Comparison of ENCODE assay signal across 10 cellular contexts in the genomic region with DNA sequence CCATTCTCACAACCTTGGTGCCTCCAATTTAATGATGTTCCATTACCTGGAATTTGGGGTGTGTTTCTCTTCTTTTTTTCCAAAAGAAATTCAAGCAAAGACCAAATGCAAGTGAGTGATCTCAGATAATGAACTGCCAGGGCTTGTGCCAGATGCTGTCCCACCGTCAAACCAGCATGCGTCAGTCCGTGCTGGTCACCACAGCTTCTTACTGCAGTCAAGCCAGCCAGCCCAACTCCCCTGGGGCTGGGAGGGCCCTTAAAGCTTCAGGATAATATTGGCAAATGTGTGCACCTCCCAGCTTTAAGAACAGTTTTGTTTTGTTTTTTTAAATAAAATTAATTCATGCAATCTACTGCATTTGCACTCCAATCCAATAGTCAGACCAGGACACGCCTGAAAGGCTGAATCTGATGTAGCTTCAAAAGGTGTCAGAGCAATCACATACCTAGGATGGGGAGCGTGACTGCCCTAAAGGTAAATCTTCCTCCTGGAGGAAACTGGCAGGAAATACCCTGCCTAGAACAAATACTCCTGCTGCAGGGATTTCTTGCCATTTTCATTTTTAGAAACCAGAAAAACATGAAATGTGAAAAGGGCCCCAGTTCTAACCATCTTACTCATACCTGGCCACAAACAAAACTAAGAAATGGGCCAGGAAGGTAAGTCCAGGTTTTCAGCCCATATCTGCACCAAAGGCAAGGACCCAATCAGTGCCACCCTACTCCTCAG. TPM values are rescaled to one million over a fixed set of nuclear protein-coding genes. Genes with fewer than 3 reads are reported as not detected.
DNase-seq lines count a peak whose midpoint lies in the region; ATAC-seq and TF ChIP-seq lines count a peak whose summit lies in the region.
"Had no signal": no experiment of that assay in that cellular context is flagged by ENCODE, and none has a peak within 500 bp of the region (broad histone marks: within the 10 kb centered on the region; RNA-seq: fewer than 3 reads in every experiment).

No MANE protein-coding gene starts in this region.

- POLR2A ChIA-PET in activated B cell treated with CpG ODN at 0.5 μM for 24 hours (lab: Charles Lee), result interaction anchor here (0.8 to 5.1 kb wide), 10 partner anchors 21 to 256 kb away, joined by 3 to 105 read pairs (median 8); partner anchors contain the start of genes OLA1 and SP3

- peaks cover 20 to 27% (median 24%) of the 10 kb centered on the region in 3 donors for H3K4me1 ChIP-seq in skeletal muscle tissue (ENCODE audit: control insufficient read depth in 3 of 3, insufficient read depth in 3 of 3, low read length in 3 of 3)

- H3K27me3 Mint-ChIP-seq in activated B cell treated with CpG ODN at 0.5 μM for 24 hours, result no peaks in the 10 kb centered on the region

- H3K36me3 Mint-ChIP-seq in activated B cell treated with CpG ODN at 0.5 μM for 24 hours (ENCODE audit: low read depth), result no peaks in the 10 kb centered on the region

- no peaks in the 10 kb centered on the region for H3K9me3 ChIP-seq in skeletal muscle tissue (ENCODE audit: control insufficient read depth in 3 of 3, low read length in 3 of 3)

- peak overlapping the region in 1 of 3 donors; percentile 28 for H3K9ac ChIP-seq in skeletal muscle tissue (ENCODE audit: low read depth in 1 of 3, low read length in 3 of 3)

- no peaks in the 10 kb centered on the region for H3K36me3 ChIP-seq in skeletal muscle tissue (ENCODE audit: control insufficient read depth in 3 of 3, insufficient read depth in 3 of 3, low read length in 3 of 3)

- peak overlapping the region in 2 of 3 donors; percentile 27 to 45 for H3K4me3 ChIP-seq in skeletal muscle tissue (ENCODE audit: low read length in 3 of 3)

- H3K27ac ChIP-seq in skeletal muscle tissue (ENCODE audit: low read depth, low read length), result peak overlapping the region; percentile 16
- H3K27ac ChIP-seq: epithelial cell of prostate had no signal

- peak overlapping the region; percentile 16 for H3K4me3 Mint-ChIP-seq in activated B cell treated with CpG ODN at 0.5 μM for 24 hours

- no peak for DNase-seq in activated B cell treated with CpG ODN at 0.5 μM for 24 hours
- DNase-seq in left ventricle myocardium superior, result peak; percentile 89
- DNase-seq in NCI-H2227 (lab: John Stamatoyannopoulos, UW; ENCODE audit: unreplicated experiment), result no peak
- DNase-seq in T-helper 2 cell, result no peak
- no peak for DNase-seq in NOMO-1 (lab: John Stamatoyannopoulos, UW; ENCODE audit: unreplicated experiment in 2 of 2)
- DNase-seq: activated naive CD4-positive, alpha-beta T cell treated with Interleukin-2 at 50 U/mL for 16 hours had no signal

- peaks cover 46% of the 10 kb centered on the region for H3K4me1 Mint-ChIP-seq in activated B cell treated with CpG ODN at 0.5 μM for 24 hours

- H3K27ac Mint-ChIP-seq in activated B cell treated with CpG ODN at 0.5 μM for 24 hours, result peak overlapping the region; percentile 89

- H3K9me3 Mint-ChIP-seq in activated B cell treated with CpG ODN at 0.5 μM for 24 hours, result no peaks in the 10 kb centered on the region

- intact Hi-C loops in activated B cell treated with CpG ODN at 0.5 μM for 24 hours (cut with micrococcal nuclease) (loop anchor here (1.0 to 2.0 kb wide), 3 partner anchors 19 to 47 kb away; partner anchors contain the start of gene SP3), left ventricle myocardium superior (cut with micrococcal nuclease) (no loop called here)

- CTCF ChIA-PET in activated B cell treated with CpG ODN at 0.5 μM for 24 hours (lab: Charles Lee), result interaction anchor here (1.0 to 1.2 kb wide), 2 partner anchors 39 to 48 kb away, joined by 3 read pairs; no protein-coding TSS in a partner anchor

- no peak for TF ChIP-seq CTCF in activated B cell treated with CpG ODN at 0.5 μM for 24 hours (IDR thresholded peaks at IDR 0.05)

- no peaks in the 10 kb centered on the region for H3K27me3 ChIP-seq in skeletal muscle tissue (ENCODE audit: control insufficient read depth in 3 of 3, insufficient read depth in 3 of 3, low read length in 3 of 3)

- ATAC-seq in GM21786 (IDR thresholded peaks at IDR 0.05; ENCODE audit: unreplicated experiment) (peak; percentile 3), activated B cell treated with CpG ODN at 0.5 μM for 24 hours (ENCODE audit: low read depth) (no peak), left ventricle myocardium superior (peak; percentile 66), HG03175 (IDR thresholded peaks at IDR 0.05; ENCODE audit: unreplicated experiment) (no peak)

RNA-seq across cellular contexts. Expression of gene SP3, which starts 26.9 kb away (rescaled TPM):
- 124 and 139 TPM in 2 replicates for total RNA-seq in activated B cell treated with CpG ODN at 0.5 μM for 24 hours
- total RNA-seq in left ventricle myocardium superior, result 36.7 TPM
- total RNA-seq in skeletal muscle tissue, result 90.3 TPM

Comparison
In these comparisons a context has a peak if more than half of its experiments do, and no peak if none do; other contexts are left out.
1. ATAC-seq: peak in GM21786 (single experiment) and left ventricle myocardium superior (single experiment); none in activated B cell treated with CpG ODN at 0.5 μM for 24 hours (single experiment) and HG03175 (single experiment).